Comparison of ENCODE assay signal across 27 cellular contexts in the genomic region with DNA sequence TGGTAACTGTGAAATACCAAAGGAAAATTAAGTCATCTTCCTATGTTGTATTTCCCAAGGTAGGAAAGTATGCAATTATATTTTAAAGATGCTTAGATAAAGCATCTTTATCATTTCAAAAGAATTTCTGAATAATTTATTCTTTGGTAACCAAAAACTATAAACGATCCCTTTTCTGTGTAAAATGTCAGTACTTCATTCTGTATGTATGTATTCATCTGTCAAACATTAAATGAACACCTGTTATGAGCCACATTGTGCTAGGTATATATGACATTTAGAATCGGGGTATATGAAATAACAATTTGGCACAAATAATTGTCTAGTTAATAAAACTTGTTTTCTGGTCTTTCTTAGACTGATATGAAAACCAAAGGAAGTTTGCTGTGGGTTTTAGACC.
"Had no signal": no experiment of that assay in that cellular context is flagged by ENCODE, and none has a peak within 500 bp of the region (broad histone marks: within the 10 kb centered on the region; RNA-seq: fewer than 3 reads in every experiment).

No MANE protein-coding gene starts in this region.

- ATAC-seq: left colon; left lung; lower lobe of right lung; pancreas; psoas muscle; right lobe of liver; stimulated activated memory B cell treated with anti-CD40 and anti-IgM and Interleukin-4, amounts not matched to agents 10 μg/mL and 1 μg/mL and 100 μg/mL, for 72 hours; stimulated activated naive CD8-positive, alpha-beta T cell treated with anti-CD3 and anti-CD28 coated beads, Interleukin-15, amount 100 ng/mL, for 72 hours had no signal

- H3K27ac Mint-ChIP-seq: mesothelial cell of epicardium; nephron; stimulated activated memory B cell treated with anti-CD40 and anti-IgM and Interleukin-4, amounts not matched to agents 10 μg/mL and 1 μg/mL and 100 μg/mL, for 72 hours; stimulated activated naive CD8-positive, alpha-beta T cell treated with anti-CD3 and anti-CD28 coated beads, Interleukin-15, amount 100 ng/mL, for 72 hours; type B pancreatic cell had no signal

- H3K9me3 Mint-ChIP-seq: neural crest cell; stimulated activated memory B cell treated with anti-CD40 and anti-IgM and Interleukin-4, amounts not matched to agents 10 μg/mL and 1 μg/mL and 100 μg/mL, for 72 hours; type B pancreatic cell had no signal

- H3K27me3 ChIP-seq: hepatocyte, left lung, pancreas, right lobe of liver, tibial nerve, uterus had no signal

- H3K27me3 Mint-ChIP-seq: naive B cell; stimulated activated memory B cell treated with anti-CD40 and anti-IgM and Interleukin-4, amounts not matched to agents 10 μg/mL and 1 μg/mL and 100 μg/mL, for 72 hours; stimulated activated naive CD8-positive, alpha-beta T cell treated with anti-CD3 and anti-CD28 coated beads, Interleukin-15, amount 100 ng/mL, for 72 hours; type B pancreatic cell had no signal

- FAIRE-seq: kidney, pancreas had no signal

- H3K4me3 ChIP-seq: hepatocyte, left lung, lower lobe of right lung, pancreas, psoas muscle, right lobe of liver, smooth muscle cell, tibial nerve, uterus had no signal

- H3K9me3 ChIP-seq: left lung, lower lobe of right lung, pancreas, psoas muscle, right lobe of liver, tibial nerve, uterus had no signal

- H3K4me3 Mint-ChIP-seq: mesothelial cell of epicardium; naive B cell; nephron; neural crest cell; stimulated activated memory B cell treated with anti-CD40 and anti-IgM and Interleukin-4, amounts not matched to agents 10 μg/mL and 1 μg/mL and 100 μg/mL, for 72 hours; stimulated activated naive CD8-positive, alpha-beta T cell treated with anti-CD3 and anti-CD28 coated beads, Interleukin-15, amount 100 ng/mL, for 72 hours; type B pancreatic cell had no signal

- H3K79me2 ChIP-seq: hepatocyte had no signal

- H2AFZ ChIP-seq: hepatocyte had no signal

- H3K4me1 Mint-ChIP-seq: mesothelial cell of epicardium; nephron; stimulated activated naive CD8-positive, alpha-beta T cell treated with anti-CD3 and anti-CD28 coated beads, Interleukin-15, amount 100 ng/mL, for 72 hours had no signal

- H3K4me1 ChIP-seq: left lung, lower lobe of right lung, psoas muscle, tibial nerve, uterus had no signal

- DNase-seq: kidney; left colon; left lung; lower lobe of right lung; mesendoderm; naive B cell; nucleus accumbens; pancreas; posterior cingulate gyrus; psoas muscle; right lobe of liver; stimulated activated CD4-positive, alpha-beta T cell treated with anti-CD3 and anti-CD28 coated beads, Interleukin-1b, Interleukin-23, amount 100 ng/mL, for 48 hours; stimulated activated CD4-positive, alpha-beta T cell treated with anti-CD3 and anti-CD28 coated beads, Interleukin-2, amount 100 ng/mL, for 48 hours; stimulated activated CD4-positive, alpha-beta T cell treated with anti-CD3 and anti-CD28 coated beads, Interleukin-4, amount 100 ng/mL, for 4 hours; stimulated activated CD8-positive, alpha-beta memory T cell treated with anti-CD3 and anti-CD28 coated beads, Interleukin-4, amount 100 ng/mL, for 48 hours; stimulated activated naive CD4-positive, alpha-beta T cell treated with Interleukin-2 at 50 U/mL for 16 hours; stimulated activated naive CD8-positive, alpha-beta T cell treated with anti-CD3 and anti-CD28 coated beads, Interleukin-15, amount 100 ng/mL, for 72 hours; substantia nigra; uterus had no signal

- H3K27ac ChIP-seq: hepatocyte, left lung, lower lobe of right lung, pancreas, psoas muscle, right lobe of liver, tibial nerve, uterus had no signal

- H3K4me2 ChIP-seq: hepatocyte, smooth muscle cell had no signal
